Comparison of ENCODE assay signal across 25 cellular contexts in the genomic region with DNA sequence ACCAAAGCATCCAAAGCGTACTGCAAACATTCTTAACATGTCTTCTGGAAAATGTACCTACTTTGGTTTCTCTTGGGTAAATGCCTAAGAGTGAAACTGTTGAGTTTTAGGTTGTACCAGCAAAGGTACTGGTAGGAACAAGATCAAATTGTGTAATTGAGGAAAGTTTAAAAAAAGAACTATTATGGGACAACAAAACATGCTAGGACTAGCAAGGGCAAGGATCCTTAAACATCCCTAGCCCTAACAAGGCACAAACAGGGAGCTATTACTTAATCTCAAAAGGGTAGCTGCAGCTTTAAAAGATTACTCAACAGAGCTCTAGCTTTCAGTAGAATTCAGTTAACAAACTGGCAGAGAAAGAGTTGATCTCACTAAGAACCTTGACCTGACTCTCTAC. TPM values are rescaled to one million over a fixed set of nuclear protein-coding genes. Genes with fewer than 3 reads are reported as not detected.
A peak's percentile ranks its signal among the peaks of the same experiment; 100 is the strongest.
DNase-seq lines count a peak whose midpoint lies in the region; ATAC-seq, FAIRE-seq and TF ChIP-seq lines count a peak whose summit lies in the region.
"Had no signal": no experiment of that assay in that cellular context is flagged by ENCODE, and none has a peak within 500 bp of the region (broad histone marks: within the 10 kb centered on the region; RNA-seq: fewer than 3 reads in every experiment).

No MANE protein-coding gene starts in this region.

- peak; percentile 46 for ATAC-seq in left lobe of liver
- ATAC-seq: A549 had no signal

- DNase-seq in D721Med (ENCODE audit: insufficient read length, low spot score), result no peak
- DNase-seq in bronchial epithelial cell (ENCODE audit: low read depth), result peak; percentile 75
- no peak for DNase-seq in left lobe of liver (ENCODE audit: low spot score)
- no peak for DNase-seq in progenitor cell of endocrine pancreas (ENCODE audit: low spot score, unreplicated experiment)
- DNase-seq in NCI-H1105 (lab: John Stamatoyannopoulos, UW), result no peak
- DNase-seq in HFFc6, result no peak
- DNase-seq in SHP77 (lab: John Stamatoyannopoulos, UW), result no peak
- DNase-seq: 8988T; ACHN; AML-193; BE2C; Calu3; CD4-positive, alpha-beta T cell; CD8-positive, alpha-beta memory T cell; COR-L47; DMS153; DND-41; GOT3 had no signal

- FAIRE-seq in D721Med (lab: Jason Lieb, UNC) (peak; percentile 46), bronchial epithelial cell (lab: Jason Lieb, UNC) (no peak)
- FAIRE-seq: A549, G401.6, GM12892, H54 had no signal

- H3K36me3 Mint-ChIP-seq in progenitor cell of endocrine pancreas (ENCODE audit: insufficient read depth), result peaks cover 24% of the 10 kb centered on the region
- peaks cover 10% of the 10 kb centered on the region for H3K36me3 Mint-ChIP-seq in HFFc6 (ENCODE audit: low read depth)
- H3K36me3 Mint-ChIP-seq: CD14-positive monocyte; CD8-positive, alpha-beta memory T cell had no signal

- H3K27me3 ChIP-seq in bronchial epithelial cell (ENCODE audit: control insufficient read depth, insufficient read depth, low read length), result no peaks in the 10 kb centered on the region
- H3K27me3 ChIP-seq: BE2C; BLaER1 treated with 17β-estradiol and CSF1 and Interleukin-3, amounts not matched to agents 10 nM and 100 nM had no signal

- H3K27ac Mint-ChIP-seq in progenitor cell of endocrine pancreas (peak overlapping the region; percentile 34), HFFc6 (no peak overlapping the region)
- H3K27ac Mint-ChIP-seq: CD14-positive monocyte; CD4-positive, alpha-beta T cell; CD8-positive, alpha-beta memory T cell had no signal

- H3K27me3 Mint-ChIP-seq in progenitor cell of endocrine pancreas (no peaks in the 10 kb centered on the region), HFFc6 (ENCODE audit: insufficient read depth) (no peaks in the 10 kb centered on the region; the same call in 1 of the 2 replicates)
- H3K27me3 Mint-ChIP-seq: CD4-positive, alpha-beta T cell; CD8-positive, alpha-beta memory T cell had no signal

- H3K4me1 Mint-ChIP-seq in progenitor cell of endocrine pancreas (ENCODE audit: low read depth) (peaks cover 1% of the 10 kb centered on the region), HFFc6 (ENCODE audit: low read depth) (peaks cover 9% of the 10 kb centered on the region; the same call in 1 of the 2 replicates)
- H3K4me1 Mint-ChIP-seq: CD14-positive monocyte; CD8-positive, alpha-beta memory T cell had no signal

- no peaks in the 10 kb centered on the region for H3K36me3 ChIP-seq in bronchial epithelial cell (ENCODE audit: control insufficient read depth, insufficient read depth, low read length)
- H3K36me3 ChIP-seq: BE2C; BLaER1 treated with 17β-estradiol and CSF1 and Interleukin-3, amounts not matched to agents 10 nM and 100 nM had no signal

- H3K4me3 Mint-ChIP-seq in progenitor cell of endocrine pancreas (ENCODE audit: low read depth) (no peak overlapping the region), HFFc6 (no peak overlapping the region)
- H3K4me3 Mint-ChIP-seq: CD14-positive monocyte; CD4-positive, alpha-beta T cell; CD8-positive, alpha-beta memory T cell had no signal

- H3K9me3 Mint-ChIP-seq in progenitor cell of endocrine pancreas (ENCODE audit: low read depth) (peaks cover 9% of the 10 kb centered on the region), HFFc6 (no peaks in the 10 kb centered on the region)

- no peak for TF ChIP-seq CTCF in D721Med (IDR thresholded peaks at IDR 0.05; ENCODE audit: insufficient read depth, missing control alignments)
- no peak for TF ChIP-seq CTCF in bronchial epithelial cell (IDR thresholded peaks at IDR 0.05; ENCODE audit: insufficient read depth, low read length, severe bottlenecking)
- no peak for TF ChIP-seq CTCF in progenitor cell of endocrine pancreas (IDR thresholded peaks at IDR 0.05; ENCODE audit: unreplicated experiment)
- no peak for TF ChIP-seq CTCF in HFFc6 (IDR thresholded peaks at IDR 0.05)

- no peak overlapping the region for H3K4me3 ChIP-seq in bronchial epithelial cell (ENCODE audit: low read depth, low read length)
- H3K4me3 ChIP-seq: A549; BLaER1 treated with 17β-estradiol and CSF1 and Interleukin-3, amounts not matched to agents 10 nM and 100 nM; HAP-1 had no signal

RNA-seq across cellular contexts. Expression of a gene that starts 56.0 kb away (rescaled TPM):
- total RNA-seq in bronchial epithelial cell (0.77 and 1.8 TPM in 2 replicates), left lobe of liver (39.3 TPM), progenitor cell of endocrine pancreas (45.1 and 46.3 TPM in 2 replicates)
- total RNA-seq in HFFc6 (2021; fragmentation: NEBNext Ultra II Directional; extraction: Animal tissue kit (Norgen Biotek cat#: 25700)), result under 1 TPM in 1 of 6 experiments, not detected in 5; 0.19 TPM
- total RNA-seq: CD4-positive, alpha-beta T cell; CD8-positive, alpha-beta memory T cell had no signal

Comparison
In these comparisons a context has a peak if more than half of its experiments do, and no peak if none do; other contexts are left out.
1. RNA of a gene that starts 56.0 kb away (total RNA-seq): 45.1 to 46.3 TPM in progenitor cell of endocrine pancreas and 39.3 TPM in left lobe of liver (single experiment); 0.77 to 1.8 TPM in bronchial epithelial cell and 0.19 TPM in HFFc6; every median in the first group is over 10 times any median in the second.